In the genomic region with DNA sequence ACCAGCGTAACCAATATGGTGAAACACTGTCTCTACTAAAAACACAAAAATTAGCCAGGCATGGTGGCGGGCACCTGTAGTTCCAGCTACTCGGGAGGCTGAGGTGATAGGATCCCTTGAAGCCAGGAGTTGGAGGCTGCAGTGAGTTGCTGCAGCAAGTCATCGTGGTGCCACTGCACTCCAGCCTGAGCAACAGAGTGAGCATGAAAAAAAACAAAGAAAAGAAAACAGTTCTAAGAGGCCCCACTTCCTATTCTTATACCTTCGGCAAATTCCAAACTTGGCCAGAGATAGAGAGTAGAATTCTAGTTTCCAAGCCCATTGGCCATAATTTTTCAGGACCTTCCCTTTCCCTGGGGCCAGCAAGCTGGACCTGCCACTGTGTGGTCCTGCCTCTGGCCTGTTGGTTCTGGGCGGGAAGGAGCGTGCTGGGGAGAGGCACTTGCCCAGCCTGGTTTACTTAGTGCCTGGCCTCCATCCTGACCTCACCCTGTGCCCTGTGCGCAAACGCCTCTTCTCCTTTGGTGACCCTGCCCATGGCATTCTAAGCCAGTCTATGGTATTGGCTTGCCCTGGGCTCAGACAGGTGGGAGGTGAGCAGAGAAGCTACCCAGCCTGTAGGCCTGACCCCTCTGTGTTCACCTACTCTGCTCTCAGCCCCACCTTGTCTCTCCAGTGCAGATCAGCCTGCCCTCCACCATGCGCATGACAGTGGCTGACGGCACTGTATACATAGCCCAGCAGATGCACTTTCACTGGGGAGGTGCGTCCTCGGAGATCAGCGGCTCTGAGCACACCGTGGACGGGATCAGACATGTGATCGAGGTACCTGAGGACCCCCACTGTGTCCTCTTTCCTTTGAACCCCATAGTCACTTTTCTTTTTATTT, we compare ENCODE assay signal across 19 cellular contexts. TPM values are rescaled to one million over a fixed set of nuclear protein-coding genes. Genes with fewer than 3 reads are reported as not detected.
"Had no signal": no experiment of that assay in that cellular context is flagged by ENCODE, and none has a peak within 500 bp of the region (broad histone marks: within the 10 kb centered on the region; RNA-seq: fewer than 3 reads in every experiment).

No MANE protein-coding gene starts in this region.

- H3K4me1 Mint-ChIP-seq: naive B cell had no signal

- H3K4me3 Mint-ChIP-seq: naive B cell had no signal

- DNase-seq: activated CD4-positive, CD25-positive, alpha-beta regulatory T cell treated with anti-CD3 and anti-CD28 coated beads, Interleukin-2, amount 50 U/mL, for 72 hours; activated effector memory CD4-positive, alpha-beta T cell treated with Interleukin-2 at 50 U/mL for 16 hours; activated T-cell treated with anti-CD3 and anti-CD28 coated beads for 4 hours; caudate nucleus; colonic mucosa; effector CD4-positive, alpha-beta T cell; heart right ventricle; naive B cell; spleen; stimulated activated CD4-positive, alpha-beta T cell treated with anti-CD3 and anti-CD28 coated beads, Interleukin-1b, Interleukin-23, amount 100 ng/mL, for 48 hours; stimulated activated naive CD4-positive, alpha-beta T cell had no signal

- ATAC-seq: heart right ventricle, sciatic nerve had no signal

RNA-seq across cellular contexts. Expression of gene CA6, which starts 11.0 kb away (rescaled TPM):
- total RNA-seq: colonic mucosa, endothelial cell of umbilical vein, frontal cortex, lung microvascular endothelial cell, osteoblast, pulmonary artery endothelial cell, sciatic nerve, temporal lobe, ureter had no signal
- polyA plus RNA-seq: endothelial cell of umbilical vein, heart right ventricle had no signal
